23 cellular contexts compared by ENCODE assay signal in the genomic region with DNA sequence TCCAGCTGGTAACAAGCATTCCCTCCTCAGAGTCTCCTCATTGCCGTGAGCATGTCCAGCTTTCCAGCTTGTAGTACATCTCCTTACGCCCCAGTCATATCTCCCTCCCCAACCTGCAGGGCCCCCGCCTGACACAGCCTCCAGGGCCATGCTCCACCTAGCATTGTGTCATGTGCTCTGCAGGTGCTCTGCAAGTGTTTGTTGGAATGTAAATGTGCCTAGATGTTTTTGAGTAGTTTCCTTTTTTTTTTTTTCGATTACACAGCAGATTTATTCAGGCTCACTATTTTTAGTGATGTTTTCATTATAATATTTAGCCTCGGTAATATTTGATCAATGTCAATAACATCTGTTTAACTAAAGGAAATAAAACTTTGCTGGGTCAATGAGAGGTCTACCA.
"Had no signal": no experiment of that assay in that cellular context is flagged by ENCODE, and none has a peak within 500 bp of the region (broad histone marks: within the 10 kb centered on the region; RNA-seq: fewer than 3 reads in every experiment).

No MANE protein-coding gene starts in this region.

- H3K27ac Mint-ChIP-seq: T-cell; T-helper 1 cell treated with Interleukin-12 subunit alpha and Interleukin-12 subunit beta and Interleukin-4 antibody, amounts not matched to agents 30 μg/mL and 1 μg/mL, for 36 hours had no signal

- H3K4me2 ChIP-seq: KMS-11, SK-N-SH had no signal

- H3K9ac ChIP-seq: KMS-11, SK-N-SH had no signal

- DNase-seq: IMR-90, Kasumi-1, MV-4-11, NCI-H1048, NCI-H1105, NCI-H1417, NCI-H1436 treated with DMSO at 0.1 percent for 48 hours, NCI-H1694, NCI-H187 treated with DMSO at 0.1 percent for 48 hours, NCI-H2029 treated with DMSO at 0.1 percent for 48 hours, NCI-H2107, NCI-H510A, NCI-H524 treated with DMSO at 0.1 percent for 48 hours, NCI-H69, NCI-H774, SHP77, SK-N-SH, SW 1271, T-cell had no signal

- ATAC-seq: T-cell had no signal

- H3K36me3 Mint-ChIP-seq: T-cell had no signal

- H3K4me1 Mint-ChIP-seq: T-cell had no signal

- H3K9me3 ChIP-seq: SK-N-SH had no signal

- H3K27ac ChIP-seq: KMS-11, RWPE1 had no signal

- H3K4me3 Mint-ChIP-seq: T-cell; T-helper 1 cell treated with Interleukin-12 subunit alpha and Interleukin-12 subunit beta and Interleukin-4 antibody, amounts not matched to agents 30 μg/mL and 1 μg/mL, for 36 hours had no signal

- FAIRE-seq: RCC 7860 had no signal

- H3K9me3 Mint-ChIP-seq: T-cell; T-helper 1 cell treated with Interleukin-12 subunit alpha and Interleukin-12 subunit beta and Interleukin-4 antibody, amounts not matched to agents 30 μg/mL and 1 μg/mL, for 36 hours had no signal
